8 cellular contexts compared by ENCODE assay signal in the genomic region with DNA sequence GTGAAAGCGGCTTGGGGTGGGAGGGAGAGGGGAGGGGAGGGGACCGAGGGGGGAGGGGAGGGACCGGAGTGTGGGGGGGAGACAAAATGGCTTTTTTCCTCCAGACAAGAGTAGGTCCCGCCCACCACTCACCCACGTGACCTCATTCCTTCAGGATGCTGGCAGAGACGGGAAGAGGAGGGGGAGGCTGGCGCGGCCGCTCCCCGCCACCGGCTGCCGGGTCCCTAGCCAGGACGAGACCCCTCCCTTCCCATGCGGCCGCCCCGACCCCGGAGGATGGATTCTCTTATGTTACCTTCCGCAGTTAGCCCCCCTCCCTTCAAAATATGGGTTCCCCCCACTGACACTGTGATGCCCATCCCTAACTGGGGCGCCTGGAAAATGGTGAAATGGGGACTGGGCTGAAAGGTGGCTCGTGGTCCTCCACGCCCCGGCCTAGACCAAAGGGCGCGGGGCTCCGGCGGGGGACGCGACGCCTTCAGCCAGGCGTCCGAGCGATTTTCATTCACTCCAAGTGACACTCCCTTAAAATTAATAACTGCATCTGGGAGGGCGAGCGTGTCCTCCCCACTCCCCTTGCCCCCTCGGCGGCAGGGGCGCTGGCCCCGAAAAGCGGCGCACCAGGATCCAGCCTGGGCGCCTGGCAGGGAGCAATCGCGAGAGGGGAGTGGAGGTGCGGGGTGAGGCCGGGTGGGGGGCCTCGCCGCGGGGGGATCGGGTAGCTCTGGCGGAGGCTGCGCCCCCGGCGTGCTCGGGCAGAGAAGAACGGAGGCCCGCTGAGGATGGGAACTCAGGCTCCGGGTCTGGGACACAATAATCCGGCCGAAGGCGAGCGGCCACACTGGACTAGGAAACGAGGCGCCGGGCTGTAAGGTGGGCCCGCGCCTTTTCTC. TPM values are rescaled to one million over a fixed set of nuclear protein-coding genes. Genes with fewer than 3 reads are reported as not detected.
DNase-seq lines count a peak whose midpoint lies in the region; ATAC-seq and TF ChIP-seq lines count a peak whose summit lies in the region.

A gene (minus strand): TSS at position 8 of the 893 bp plus-strand sequence. CDS start 7,934 bp downstream, outside the sequence.

- ATAC-seq in heart left ventricle (peak in 3 of 4 donors; percentile 9 to 43 (median 21)), HG03045 (IDR thresholded peaks at IDR 0.05; ENCODE audit: unreplicated experiment) (no peak)

- DNase-seq in NCI-H226 (peak; percentile 78), heart left ventricle (peak; percentile 91 to 96 (median 94)), occipital lobe (lab: John Stamatoyannopoulos, UW) (peak; percentile 72), HPDE6-E6E7 (ENCODE audit: extremely low spot score) (no peak)

- 1% methylated on average over 55 to 66 of the region's 66 CpGs for WGBS in adipose tissue, 3 donors
- whole genome bisulfite sequencing in heart left ventricle, 4 donors, result 0 to 1% (median 0%) methylated on average over 40 to 66 of the region's 66 CpGs

- TF ChIP-seq POLR2A in heart left ventricle (IDR thresholded peaks at IDR 0.05), result peak in 1 of 2 donors; percentile 68

- intact Hi-C loops in heart left ventricle (cut with DNase I), result loop anchor here in 2 of 10 donors (2.0 kb wide), 2 partner anchors 18 to 46 kb away; a partner anchor contains a TSS

- H3K27ac ChIP-seq in ACC112 (ENCODE audit: low read depth, low read length) (peak within 1 kb of the TSS; percentile 38), adipose tissue (ENCODE audit: low read depth, low read length) (peak within 1 kb of the TSS; percentile 84), heart left ventricle (peak within 1 kb of the TSS; percentile 87 to 99 (median 96))

- TF ChIP-seq CTCF in GM12875 (IDR thresholded peaks at IDR 0.05; ENCODE audit: borderline replicate concordance, insufficient read depth, low read depth, low read length), result no peak
- TF ChIP-seq CTCF in heart left ventricle (IDR thresholded peaks at IDR 0.05), result no peak

- H3K4me3 ChIP-seq in ACC112 (ENCODE audit: low read depth, low read length) (peak within 1 kb of the TSS; percentile 93), GM12875 (ENCODE audit: low read depth, low read length) (peak within 1 kb of the TSS; percentile 61), heart left ventricle (peak within 1 kb of the TSS; percentile 43 to 98 (median 93))

- H3K36me3 ChIP-seq in ACC112 (ENCODE audit: insufficient read depth, low read length) (no peaks in the 10 kb centered on the region), heart left ventricle (peaks cover 0 to 1% (median 0%) of the 10 kb centered on the region in 9 donors)

- H3K79me2 ChIP-seq in ACC112 (ENCODE audit: control insufficient read depth, insufficient read depth, low read length, unreplicated experiment), result peaks cover 53% of the 10 kb centered on the region

- no peaks in the 10 kb centered on the region for H3K27me3 ChIP-seq in ACC112 (ENCODE audit: insufficient read depth, low read length)
- H3K27me3 ChIP-seq in heart left ventricle, result peaks cover 0 to 27% (median 0%) of the 10 kb centered on the region in 9 donors

- H2AFZ ChIP-seq in ACC112 (ENCODE audit: low read length, unreplicated experiment), result peak within 1 kb of the TSS; percentile 71

- H3K4me1 ChIP-seq in ACC112 (ENCODE audit: control insufficient read depth, insufficient read depth, low read length, unreplicated experiment) (peaks cover 24% of the 10 kb centered on the region), heart left ventricle (peaks cover 0 to 81% (median 49%) of the 10 kb centered on the region in 12 donors)

- no peaks in the 10 kb centered on the region for H3K9me3 ChIP-seq in heart left ventricle

RNA-seq across cellular contexts. Expression of the gene that starts here (rescaled TPM):
- 10 to 100 TPM; 10.9 to 61.1 (median 15.8) TPM for polyA plus RNA-seq in adipose tissue
- 10 to 100 TPM in 7 of 9 donors, 1 to 10 TPM in 2; 3.8 to 26.3 (median 21.9) TPM for total RNA-seq in heart left ventricle
- 10 to 100 TPM; 16.5 to 33.6 TPM for polyA plus RNA-seq in heart left ventricle
- total RNA-seq in occipital lobe, result 4.8 TPM

Comparison
In these comparisons a context has a peak if more than half of its experiments do, and no peak if none do; other contexts are left out.
1. H3K27ac ChIP-seq: peak in every context shown above with its lines; median percentile 96 in heart left ventricle; 84 in adipose tissue; 38 in ACC112.